In genomic region chr13:112696001-112696868, GRCh38 we compare ENCODE assay signal across 1 cellular context.
TF ChIP-seq lines count a peak whose summit lies in the region.

No MANE protein-coding gene starts in this region.

TF ChIP-seq in GM23338, 12 proteins besides CTCF, POLR2A, EP300 and RAD21 (continued from another document):
- TF ChIP-seq ZNF462 (CRISPR knock-in tag; IDR thresholded peaks at IDR 0.05) (no peak), EZH2phosphoT487 (IDR thresholded peaks at IDR 0.05; ENCODE audit: unreplicated experiment) (no peak), NANOG (IDR thresholded peaks at IDR 0.05; ENCODE audit: borderline replicate concordance) (no peak), STAT1 (IDR thresholded peaks at IDR 0.05; ENCODE audit: unreplicated experiment) (no peak)
